ENCODE assay signal across 31 cellular contexts in the genomic region with DNA sequence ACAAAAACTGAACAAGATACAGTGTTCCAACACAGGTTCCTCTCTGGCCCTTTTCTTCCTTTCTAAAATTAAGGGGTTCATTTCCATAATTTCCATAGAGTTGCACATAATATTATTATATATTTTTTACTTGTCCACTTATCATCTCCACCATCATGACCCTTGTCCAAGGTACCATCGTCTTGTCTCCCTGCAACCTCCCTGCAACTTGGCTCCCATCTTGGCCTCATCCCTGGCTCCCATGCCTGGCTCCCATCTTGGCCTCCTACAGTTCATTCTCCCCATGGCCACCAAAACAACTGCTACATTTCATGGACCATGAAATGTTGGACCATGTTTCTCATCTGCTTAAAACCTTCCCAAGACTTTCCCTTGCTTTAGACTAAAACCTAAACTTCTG. TPM values are rescaled to one million over a fixed set of nuclear protein-coding genes. Genes with fewer than 3 reads are reported as not detected.
"Had no signal": no experiment of that assay in that cellular context is flagged by ENCODE, and none has a peak within 500 bp of the region (broad histone marks: within the 10 kb centered on the region; RNA-seq: fewer than 3 reads in every experiment).

No MANE protein-coding gene starts in this region.

- H3K27ac Mint-ChIP-seq: activated CD8-positive, alpha-beta memory T cell treated with anti-CD3 and anti-CD28 coated beads, Interleukin-2, amount 10 ng/mL, durations not matched to agents 7 days and 5 days; activated CD8-positive, alpha-beta T cell treated with anti-CD3 and anti-CD28 coated beads, Interleukin-2, amount 10 ng/mL, durations not matched to agents 7 days and 5 days; activated naive CD4-positive, alpha-beta T cell treated with anti-CD3 and anti-CD28 coated beads, Interleukin-2, amount 10 ng/mL, durations not matched to agents 7 days and 5 days; activated naive CD8-positive, alpha-beta T cell treated with anti-CD3 and anti-CD28 coated beads, Interleukin-2, amount 10 ng/mL, durations not matched to agents 7 days and 5 days; nephron progenitor cell; stimulated activated effector memory CD8-positive, alpha-beta T cell treated with anti-CD3 and anti-CD28 coated beads, Interleukin-12 subunit alpha, Interleukin-12 subunit beta, amount 100 ng/mL, for 72 hours; stimulated activated naive CD8-positive, alpha-beta T cell treated with anti-CD3 and anti-CD28 coated beads, Interleukin-15, Interleukin-2, amounts not matched to agents 100 ng/mL and 50 ng/mL, for 24 hours had no signal

- H3K27ac ChIP-seq: ascending aorta, gastroesophageal sphincter, hepatocyte, left ventricle myocardium inferior, pancreas, prostate gland, skin epidermis, upper lobe of left lung had no signal

- H3K36me3 Mint-ChIP-seq: activated CD8-positive, alpha-beta memory T cell treated with anti-CD3 and anti-CD28 coated beads, Interleukin-2, amount 10 ng/mL, durations not matched to agents 7 days and 5 days; activated naive CD4-positive, alpha-beta T cell treated with anti-CD3 and anti-CD28 coated beads, Interleukin-2, amount 10 ng/mL, durations not matched to agents 7 days and 5 days; activated naive CD8-positive, alpha-beta T cell treated with anti-CD3 and anti-CD28 coated beads, Interleukin-2, amount 10 ng/mL, durations not matched to agents 7 days and 5 days; stimulated activated effector memory CD8-positive, alpha-beta T cell treated with anti-CD3 and anti-CD28 coated beads, Interleukin-12 subunit alpha, Interleukin-12 subunit beta, amount 100 ng/mL, for 72 hours had no signal

- H3K4me3 Mint-ChIP-seq: activated CD8-positive, alpha-beta memory T cell treated with anti-CD3 and anti-CD28 coated beads, Interleukin-2, amount 10 ng/mL, durations not matched to agents 7 days and 5 days; activated naive CD4-positive, alpha-beta T cell treated with anti-CD3 and anti-CD28 coated beads, Interleukin-2, amount 10 ng/mL, durations not matched to agents 7 days and 5 days had no signal

- H3K36me3 ChIP-seq: ascending aorta, left ventricle myocardium inferior, pancreas, prostate gland, upper lobe of left lung had no signal

- H2AFZ ChIP-seq: hepatocyte had no signal

- H3K79me2 ChIP-seq: hepatocyte had no signal

- FAIRE-seq: endothelial cell of umbilical vein, pancreas had no signal

- H3K27me3 ChIP-seq: ascending aorta had no signal

- H3K4me3 ChIP-seq: ascending aorta, gastroesophageal sphincter, hepatocyte, left ventricle myocardium inferior, lung, pancreas, prostate gland, skin epidermis had no signal

- H3K9me3 Mint-ChIP-seq: nephron progenitor cell; stimulated activated effector memory CD8-positive, alpha-beta T cell treated with anti-CD3 and anti-CD28 coated beads, Interleukin-12 subunit alpha, Interleukin-12 subunit beta, amount 100 ng/mL, for 72 hours had no signal

- H3K9me3 ChIP-seq: ascending aorta, gastroesophageal sphincter, left ventricle myocardium inferior, pancreas, prostate gland, upper lobe of left lung had no signal

- DNase-seq: activated CD4-positive, alpha-beta T cell treated with anti-CD3 and anti-CD28 coated beads for 1 hour; activated CD8-positive, alpha-beta memory T cell treated with anti-CD3 and anti-CD28 coated beads, Interleukin-2, amount 10 ng/mL, durations not matched to agents 7 days and 5 days; activated CD8-positive, alpha-beta T cell treated with anti-CD3 and anti-CD28 coated beads, Interleukin-2, amount 10 ng/mL, durations not matched to agents 7 days and 5 days; activated gamma-delta T cell; activated naive CD4-positive, alpha-beta T cell treated with anti-CD3 and anti-CD28 coated beads, Interleukin-2, amount 10 ng/mL, durations not matched to agents 7 days and 5 days; activated naive CD8-positive, alpha-beta T cell treated with anti-CD3 and anti-CD28 coated beads, Interleukin-2, amount 10 ng/mL, durations not matched to agents 7 days and 5 days; caudate nucleus; cortex of kidney; effector memory CD8-positive, alpha-beta T cell; islet precursor cell; left ventricle myocardium inferior; mesendoderm; nephron progenitor cell; nucleus accumbens; pancreas; retina; stimulated activated CD4-positive, alpha-beta T cell treated with anti-CD3 and anti-CD28 coated beads, Interleukin-12 subunit alpha, Interleukin-12 subunit beta, amount 100 ng/mL, for 4 hours; stimulated activated CD4-positive, alpha-beta T cell treated with anti-CD3 and anti-CD28 coated beads, Interleukin-4, amount 100 ng/mL, for 1 hour; T-helper 2 cell; upper lobe of left lung had no signal

- ATAC-seq: activated CD8-positive, alpha-beta memory T cell treated with anti-CD3 and anti-CD28 coated beads, Interleukin-2, amount 10 ng/mL, durations not matched to agents 7 days and 5 days; activated CD8-positive, alpha-beta T cell treated with anti-CD3 and anti-CD28 coated beads, Interleukin-2, amount 10 ng/mL, durations not matched to agents 7 days and 5 days; effector memory CD8-positive, alpha-beta T cell; gastroesophageal sphincter; pancreas; sciatic nerve; stimulated activated effector memory CD8-positive, alpha-beta T cell treated with anti-CD3 and anti-CD28 coated beads, Interleukin-12 subunit alpha, Interleukin-12 subunit beta, amount 100 ng/mL, for 72 hours had no signal

- H3K4me2 ChIP-seq: hepatocyte had no signal

RNA-seq across cellular contexts. Expression of gene KCNB1, which starts 3.1 kb away (rescaled TPM):
- total RNA-seq: activated CD8-positive, alpha-beta T cell treated with anti-CD3 and anti-CD28 coated beads, Interleukin-2, amount 10 ng/mL, durations not matched to agents 7 days and 5 days; ascending aorta; endothelial cell of umbilical vein; fibroblast of villous mesenchyme had no signal
- polyA plus RNA-seq: endothelial cell of umbilical vein had no signal
